8 cellular contexts compared by ENCODE assay signal in genomic region chr15:81106560-81106959, GRCh38. TPM values are rescaled to one million over a fixed set of nuclear protein-coding genes. Genes with fewer than 3 reads are reported as not detected.
DNase-seq lines count a peak whose midpoint lies in the region; ATAC-seq and TF ChIP-seq lines count a peak whose summit lies in the region.

No MANE protein-coding gene starts in this region.

- H3K36me3 ChIP-seq in SJCRH30: no peaks in the 10 kb centered on the region

- H3K4me1 ChIP-seq in SJCRH30: no peaks in the 10 kb centered on the region

- no peak overlapping the region for H3K4me3 ChIP-seq in SJCRH30
- H3K4me3 ChIP-seq in astrocyte of the cerebellum (ENCODE audit: low read depth, low read length): no peak overlapping the region

- peak; percentile 44 for DNase-seq in NCI-H2196 (lab: John Stamatoyannopoulos, UW; ENCODE audit: unreplicated experiment)
- no peak for DNase-seq in NCI-H2196 treated with DMSO at 0.1 percent for 48 hours (lab: John Stamatoyannopoulos, UW; ENCODE audit: unreplicated experiment)
- peak; percentile 74 for DNase-seq in LoVo (ENCODE audit: low spot score)
- DNase-seq in SJCRH30: peak; percentile 21 to 75
- peak; percentile 55 for DNase-seq in astrocyte of the cerebellum (ENCODE audit: low read depth)
- peak; percentile 35 to 72 for DNase-seq in hippocampal formation (lab: John Stamatoyannopoulos, UW)
- DNase-seq in smooth muscle cell of the brain vasculature (ENCODE audit: low read depth, low spot score): peak; percentile 39

- ATAC-seq in HG02970 (IDR thresholded peaks at IDR 0.05; ENCODE audit: low FRiP score, unreplicated experiment): no peak

- no peaks in the 10 kb centered on the region for H3K9me3 ChIP-seq in SJCRH30 (replicated peaks)

- no peaks in the 10 kb centered on the region for H3K27me3 ChIP-seq in SJCRH30

- H3K27ac ChIP-seq in SJCRH30: no peak overlapping the region

- in situ Hi-C loops in astrocyte of the cerebellum (cut with HindIII; ENCODE audit: low sequenced_read_pairs): no loop called here

- TF ChIP-seq CTCF in astrocyte of the cerebellum (IDR thresholded peaks at IDR 0.05; ENCODE audit: low read depth, low read length, missing control alignments): peak; percentile 72

RNA-seq across cellular contexts. Expression of gene CFAP161, which starts 27.5 kb away (rescaled TPM):
- total RNA-seq in SJCRH30 (2014; rRNA removed; shearing (Covaris generic)): not detected in 2 replicates
